Comparison of ENCODE assay signal across 8 cellular contexts in the genomic region with DNA sequence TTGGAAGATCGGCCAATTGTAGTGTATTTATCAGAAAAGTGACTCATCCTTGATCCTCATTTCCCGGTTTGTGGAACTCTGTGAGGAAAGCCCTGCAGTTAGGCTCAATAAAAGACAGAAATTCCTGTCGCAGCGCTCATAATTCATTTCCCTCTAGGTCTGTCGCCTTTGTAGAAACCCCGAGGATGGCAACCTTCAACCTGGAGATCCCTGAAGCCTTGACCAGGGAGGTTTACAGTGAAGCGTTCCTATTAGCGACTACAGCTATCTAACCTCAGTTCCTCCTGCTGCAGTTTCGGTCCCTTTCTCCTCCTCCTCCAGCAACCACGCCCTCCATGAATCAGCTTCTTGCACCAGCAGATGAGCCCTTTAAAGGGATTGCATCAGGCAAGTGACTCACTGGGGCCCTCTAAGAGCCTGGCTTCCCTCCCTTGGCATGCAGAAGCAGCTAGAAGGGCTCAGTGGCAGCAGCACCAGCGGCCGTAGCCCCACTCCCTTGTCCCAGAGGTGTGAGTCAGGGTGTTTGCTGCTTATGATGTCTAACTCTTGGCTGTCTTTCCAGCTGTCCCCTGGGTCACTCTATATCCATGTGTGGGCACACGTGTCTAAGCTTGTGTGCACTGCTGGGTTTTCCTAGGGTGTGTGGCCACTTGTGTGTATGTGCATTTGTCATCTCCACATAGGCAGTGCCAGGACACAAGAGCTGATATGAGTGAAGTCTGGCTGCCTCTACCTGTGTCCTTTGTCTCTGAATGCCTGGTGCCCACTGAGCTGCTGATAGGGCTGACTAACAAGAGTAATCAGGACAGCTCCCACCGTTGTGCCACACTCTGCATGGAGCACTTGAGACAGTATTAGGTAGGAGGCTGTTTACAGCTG. TPM values are rescaled to one million over a fixed set of nuclear protein-coding genes. Genes with fewer than 3 reads are reported as not detected.
DNase-seq lines count a peak whose midpoint lies in the region; ATAC-seq and TF ChIP-seq lines count a peak whose summit lies in the region.

No MANE protein-coding gene starts in this region.

- peak overlapping the region; percentile 90 for H3K4me3 Mint-ChIP-seq in osteocyte (ENCODE audit: unreplicated experiment)

- peaks cover 0 to 7% of the 10 kb centered on the region in 2 donors for H3K36me3 Mint-ChIP-seq in activated naive CD4-positive, alpha-beta T cell treated with anti-CD3 and anti-CD28 coated beads, Interleukin-2, amount 50 U/mL, for 72 hours
- H3K36me3 Mint-ChIP-seq in osteocyte (ENCODE audit: unreplicated experiment) = peaks cover 7% of the 10 kb centered on the region

- peak overlapping the region; percentile 92 for H3K9ac ChIP-seq in SK-N-SH

- DNase-seq in EL (peak; percentile 100), HAP-1 (ENCODE audit: low spot score in 2 of 2) (peak; percentile 89 to 91), MV-4-11 (lab: John Stamatoyannopoulos, UW) (peak; percentile 100), SK-N-SH (peak; percentile 63), Right ventricle myocardium inferior (ENCODE audit: missing footprints) (peak; percentile 95), osteocyte (ENCODE audit: extremely low spot score, unreplicated experiment) (peak; percentile 97), thyroid gland (peak; percentile 96)
- DNase-seq in activated naive CD4-positive, alpha-beta T cell treated with anti-CD3 and anti-CD28 coated beads, Interleukin-2, amount 50 U/mL, for 72 hours (ENCODE audit: low spot score in 2 of 2) = peak; percentile 86 to 93

- no peaks in the 10 kb centered on the region for H3K9me3 ChIP-seq in HAP-1
- H3K9me3 ChIP-seq in SK-N-SH = no peaks in the 10 kb centered on the region
- H3K9me3 ChIP-seq in thyroid gland = no peaks in the 10 kb centered on the region

- TF ChIP-seq POLR2A in thyroid gland (IDR thresholded peaks at IDR 0.05) = peak in 1 of 2 donors; percentile 88

- TF ChIP-seq RAD21 in SK-N-SH (IDR thresholded peaks at IDR 0.05; ENCODE audit: low read length) = no peak

- H3K4me1 Mint-ChIP-seq in osteocyte (ENCODE audit: unreplicated experiment) = peaks cover 38% of the 10 kb centered on the region

- peaks cover 26% of the 10 kb centered on the region for H3F3A ChIP-seq in SK-N-SH (replicated peaks; ENCODE audit: insufficient read depth)

- peak in 1 of 2 experiments; percentile 78; a peak in 2 of 4 replicates for TF ChIP-seq EP300 in SK-N-SH (IDR thresholded peaks at IDR 0.05; ENCODE audit: borderline replicate concordance in 1 of 2, low read depth in 1 of 2, low read length in 1 of 2)

- H3K36me3 ChIP-seq in HAP-1 (replicated peaks) (peaks cover 7% of the 10 kb centered on the region), SK-N-SH (replicated peaks in 1 of 2; ENCODE audit: control insufficient read depth in 1 of 2, insufficient read depth in 2 of 2, low read length in 1 of 2) (peaks cover 3 to 8% of the 10 kb centered on the region in 2 experiments), thyroid gland (peaks cover 11 to 12% of the 10 kb centered on the region in 2 donors)

- H3K4me3 ChIP-seq in HAP-1 = peak overlapping the region; percentile 36
- peak overlapping the region; percentile 52 to 61 for H3K4me3 ChIP-seq in SK-N-SH (ENCODE audit: low read depth in 2 of 2, low read length in 1 of 2)
- H3K4me3 ChIP-seq in thyroid gland (replicated peaks in 1 of 3) = peak overlapping the region in 1 of 3 donors; percentile 30

- peak overlapping the region; percentile 82 for H3K4me2 ChIP-seq in SK-N-SH

- H4K20me1 ChIP-seq in SK-N-SH (ENCODE audit: insufficient read depth) = peaks cover 35% of the 10 kb centered on the region

- H3K27me3 ChIP-seq in HAP-1 (ENCODE audit: low read depth) = no peaks in the 10 kb centered on the region
- no peaks in the 10 kb centered on the region for H3K27me3 ChIP-seq in SK-N-SH (ENCODE audit: insufficient read depth)
- H3K27me3 ChIP-seq in thyroid gland = no peaks in the 10 kb centered on the region

- peak overlapping the region; percentile 98 to 99 for H3K27ac Mint-ChIP-seq in activated naive CD4-positive, alpha-beta T cell treated with anti-CD3 and anti-CD28 coated beads, Interleukin-2, amount 50 U/mL, for 72 hours
- H3K27ac Mint-ChIP-seq in osteocyte (ENCODE audit: unreplicated experiment) = peak overlapping the region; percentile 100

- in situ Hi-C loops in HAP-1 (cut with MboI; ENCODE audit: low sequenced_read_pairs) = no loop called here

- ATAC-seq in activated naive CD4-positive, alpha-beta T cell treated with anti-CD3 and anti-CD28 coated beads, Interleukin-2, amount 50 U/mL, for 72 hours = peak; percentile 79 to 81
- peak; percentile 84 for ATAC-seq in Right ventricle myocardium inferior

- POLR2A ChIA-PET in SK-N-SH (lab: Yijun Ruan, JAX) = interaction anchor here (0.7 to 2.1 kb wide), 7 partner anchors 10 to 64 kb away, joined by 3 to 25 read pairs (median 3); partner anchors contain the start of genes LSM10 and OSCP1

- H3K9me2 ChIP-seq in SK-N-SH = no peaks in the 10 kb centered on the region

- CTCF ChIA-PET in SK-N-SH (lab: Yijun Ruan, JAX) = interaction anchor here (0.8 to 1.1 kb wide), 2 partner anchors 11 to 44 kb away, joined by 3 to 5 read pairs; partner anchors contain the start of gene LSM10

- peaks cover 41% of the 10 kb centered on the region for H3K79me2 ChIP-seq in SK-N-SH (ENCODE audit: insufficient read depth)

- H3K9me3 Mint-ChIP-seq in activated naive CD4-positive, alpha-beta T cell treated with anti-CD3 and anti-CD28 coated beads, Interleukin-2, amount 50 U/mL, for 72 hours = no peaks in the 10 kb centered on the region
- H3K9me3 Mint-ChIP-seq in osteocyte (ENCODE audit: unreplicated experiment) = no peaks in the 10 kb centered on the region

- H3K27ac ChIP-seq in SK-N-SH (ENCODE audit: low read depth in 2 of 2, low read length in 1 of 2) (peak overlapping the region; percentile 97 to 99), thyroid gland (peak overlapping the region; percentile 87 to 98 (median 94))

- WGBS in SK-N-SH (ENCODE audit: low lambda C conversion rate) = 0% methylated on average over 11 of the region's 14 CpGs
- WGBS in thyroid gland, 2 donors = 1 to 2% methylated on average over 14 of the region's 14 CpGs

- intact Hi-C loops in Right ventricle myocardium inferior (cut with DNase I) = loop anchor here (1.0 to 10.0 kb wide), 3 partner anchors 11 to 234 kb away; partner anchors contain the start of genes LSM10 and THRAP3
- intact Hi-C loops in thyroid gland (cut with DNase I) = no loop called here

- H2AFZ ChIP-seq in SK-N-SH (ENCODE audit: low read depth) = no peak overlapping the region; the same call in 1 of the 2 replicates

- H3K4me1 ChIP-seq in HAP-1 (peaks cover 22% of the 10 kb centered on the region), SK-N-SH (ENCODE audit: control insufficient read depth in 1 of 2, insufficient read depth in 2 of 2, low read depth in 1 of 2, low read length in 1 of 2) (peaks cover 25% of the 10 kb centered on the region in 2 experiments), thyroid gland (peaks cover 21 to 36% of the 10 kb centered on the region in 2 donors)

- TF ChIP-seq CTCF in SK-N-SH (IDR thresholded peaks at IDR 0.05) (peak; percentile 18; the same call in 1 of the 2 replicates), osteocyte (IDR thresholded peaks at IDR 0.05) (no peak), thyroid gland (IDR thresholded peaks at IDR 0.05) (no peak)

- no peaks in the 10 kb centered on the region for H3K27me3 Mint-ChIP-seq in osteocyte (ENCODE audit: unreplicated experiment)

TF ChIP-seq in SK-N-SH, 30 proteins besides CTCF, POLR2A, EP300 and RAD21 (continues in another document):
- TF ChIP-seq FOSL2 (IDR thresholded peaks at IDR 0.05; ENCODE audit: borderline replicate concordance, low read depth) = peak; percentile 100
- TF ChIP-seq RCOR1 (IDR thresholded peaks at IDR 0.05; ENCODE audit: low read length) = no peak
- TF ChIP-seq USF2 (IDR thresholded peaks at IDR 0.05; ENCODE audit: borderline replicate concordance, low read depth, low read length) = no peak
- TF ChIP-seq, protein P1, sequence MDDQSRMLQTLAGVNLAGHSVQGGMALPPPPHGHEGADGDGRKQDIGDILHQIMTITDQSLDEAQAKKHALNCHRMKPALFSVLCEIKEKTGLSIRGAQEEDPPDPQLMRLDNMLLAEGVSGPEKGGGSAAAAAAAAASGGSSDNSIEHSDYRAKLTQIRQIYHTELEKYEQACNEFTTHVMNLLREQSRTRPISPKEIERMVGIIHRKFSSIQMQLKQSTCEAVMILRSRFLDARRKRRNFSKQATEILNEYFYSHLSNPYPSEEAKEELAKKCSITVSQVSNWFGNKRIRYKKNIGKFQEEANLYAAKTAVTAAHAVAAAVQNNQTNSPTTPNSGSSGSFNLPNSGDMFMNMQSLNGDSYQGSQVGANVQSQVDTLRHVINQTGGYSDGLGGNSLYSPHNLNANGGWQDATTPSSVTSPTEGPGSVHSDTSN (IDR thresholded peaks at IDR 0.05) = peak; percentile 75
- peak; percentile 95 for TF ChIP-seq SIN3A (IDR thresholded peaks at IDR 0.05; ENCODE audit: borderline replicate concordance, low read depth, low read length)
- peak; percentile 87 for TF ChIP-seq TCF12 (IDR thresholded peaks at IDR 0.05)
- TF ChIP-seq ELF1 (IDR thresholded peaks at IDR 0.05) = no peak; the same call in 1 of the 2 replicates
- peak; percentile 75 for TF ChIP-seq TAF1 (IDR thresholded peaks at IDR 0.05; ENCODE audit: borderline replicate concordance, low read depth, low read length)
- TF ChIP-seq MXI1 (IDR thresholded peaks at IDR 0.05; ENCODE audit: low read depth, low read length) = peak; percentile 44; the same call in 1 of the 2 replicates
- TF ChIP-seq FOXJ3 (CRISPR knock-in tag; IDR thresholded peaks at IDR 0.05) = no peak

RNA-seq across cellular contexts. Expression of gene STK40, which starts 0.8 kb away (rescaled TPM):
- polyA plus RNA-seq in SK-N-SH (2012; rRNA removed) = 39.0 and 43.3 TPM in 2 replicates
- polyA plus RNA-seq in SK-N-SH (2012; cell fraction: cytosol; rRNA removed) = 26.2 and 35.3 TPM in 2 replicates
- polyA plus RNA-seq in SK-N-SH (2012; cell fraction: nucleus; rRNA removed) = 56.9 and 65.1 TPM in 2 replicates
- 10 to 100 TPM; 25.9 to 42.0 TPM for total RNA-seq in activated naive CD4-positive, alpha-beta T cell treated with anti-CD3 and anti-CD28 coated beads, Interleukin-2, amount 50 U/mL, for 72 hours
- 77.9 TPM for total RNA-seq in Right ventricle myocardium inferior
- total RNA-seq in osteocyte = 42.0 and 45.0 TPM in 2 replicates
- total RNA-seq in thyroid gland = 10 to 100 TPM; 37.0 to 61.1 (median 50.9) TPM

RNA-seq across cellular contexts. Expression of gene LSM10, which starts 11.2 kb away (rescaled TPM):
- polyA plus RNA-seq in SK-N-SH (2012; rRNA removed) = 87.5 and 96.8 TPM in 2 replicates
- 64.7 and 79.1 TPM in 2 replicates for polyA plus RNA-seq in SK-N-SH (2012; cell fraction: cytosol; rRNA removed)
- polyA plus RNA-seq in SK-N-SH (2012; cell fraction: nucleus; rRNA removed) = 40.1 and 40.2 TPM in 2 replicates
- total RNA-seq in activated naive CD4-positive, alpha-beta T cell treated with anti-CD3 and anti-CD28 coated beads, Interleukin-2, amount 50 U/mL, for 72 hours = 10 to 100 TPM; 34.3 to 34.6 TPM
- total RNA-seq in Right ventricle myocardium inferior = 59.3 TPM
- 46.5 and 48.2 TPM in 2 replicates for total RNA-seq in osteocyte
- total RNA-seq in thyroid gland = 10 to 100 TPM; 19.1 to 52.7 (median 49.0) TPM
